Comparison of ENCODE assay signal across 8 cellular contexts in genomic region chr15:65829150-65829764, GRCh38. TPM values are rescaled to one million over a fixed set of nuclear protein-coding genes. Genes with fewer than 3 reads are reported as not detected.
DNase-seq lines count a peak whose midpoint lies in the region; ATAC-seq and TF ChIP-seq lines count a peak whose summit lies in the region.

No MANE protein-coding gene starts in this region.

- H3K79me1 ChIP-seq in IMR-90 (ENCODE audit: low read depth in 1 of 2, low read length in 2 of 2) = no peaks in the 10 kb centered on the region

- no peaks in the 10 kb centered on the region for H3K9me3 Mint-ChIP-seq in activated CD8-positive, alpha-beta T cell treated with anti-CD3 and anti-CD28 coated beads for 36 hours

- H3K36me3 ChIP-seq in IMR-90 (ENCODE audit: control insufficient read depth, insufficient read depth, low read length) = no peaks in the 10 kb centered on the region
- H3K36me3 ChIP-seq in H7 (replicated peaks; ENCODE audit: control insufficient read depth, insufficient read depth, low read length) = no peaks in the 10 kb centered on the region

- no peak overlapping the region for H3K56ac ChIP-seq in IMR-90 (ENCODE audit: extremely low read depth, insufficient read depth, low read length)

- no peak overlapping the region for H2BK120ac ChIP-seq in IMR-90 (ENCODE audit: low read depth, low read length)

- no peak overlapping the region for H2AK5ac ChIP-seq in IMR-90 (ENCODE audit: low read depth, low read length)

- intact Hi-C loops in IMR-90 (cut with micrococcal nuclease) = no loop called here
- intact Hi-C loops in activated CD8-positive, alpha-beta T cell treated with anti-CD3 and anti-CD28 coated beads for 36 hours (cut with micrococcal nuclease) = loop anchor here (5.0 kb wide), 1 partner anchor 37 kb away; the partner anchor contains the start of gene DENND4A

- dilution Hi-C loops in IMR-90 (cut with HindIII; ENCODE audit: low sequenced_read_pairs, unreplicated experiment) = no loop called here

- H4K8ac ChIP-seq in IMR-90 (ENCODE audit: low read depth in 2 of 2, low read length in 2 of 2) = no peak overlapping the region

- H4K91ac ChIP-seq in IMR-90 (ENCODE audit: insufficient read depth, low read depth, low read length) = no peak overlapping the region

- peaks cover 9% of the 10 kb centered on the region for H3K36me3 Mint-ChIP-seq in activated CD8-positive, alpha-beta T cell treated with anti-CD3 and anti-CD28 coated beads for 36 hours (ENCODE audit: low read depth)

- H3K27ac Mint-ChIP-seq in activated CD8-positive, alpha-beta T cell treated with anti-CD3 and anti-CD28 coated beads for 36 hours = peak overlapping the region; percentile 96

- peaks cover 55% of the 10 kb centered on the region for H3K4me1 Mint-ChIP-seq in activated CD8-positive, alpha-beta T cell treated with anti-CD3 and anti-CD28 coated beads for 36 hours (ENCODE audit: low read depth)

- H3K4me3 ChIP-seq in IMR-90 (ENCODE audit: insufficient read depth, low read depth, low read length) (no peak overlapping the region), H7 (ENCODE audit: insufficient read depth, low read depth, low read length) (no peak overlapping the region)

- H4K5ac ChIP-seq in IMR-90 (ENCODE audit: low read depth, low read length) = no peak overlapping the region

- H3K4ac ChIP-seq in IMR-90 (ENCODE audit: low read depth, low read length) = no peak overlapping the region

- H3K27me3 ChIP-seq in IMR-90 (ENCODE audit: control insufficient read depth, insufficient read depth, low read length) = no peaks in the 10 kb centered on the region
- no peaks in the 10 kb centered on the region for H3K27me3 ChIP-seq in H7 (ENCODE audit: control insufficient read depth, insufficient read depth, low read length)

- no peaks in the 10 kb centered on the region for H4K20me1 ChIP-seq in IMR-90 (ENCODE audit: insufficient read depth, low read length)

- H3K9me1 ChIP-seq in IMR-90 (ENCODE audit: insufficient read depth, low read length) = no peaks in the 10 kb centered on the region

- POLR2A ChIA-PET in IMR-90 (lab: Charles Lee; ENCODE audit: unreplicated experiment) = no interaction called here
- POLR2A ChIA-PET in activated CD8-positive, alpha-beta T cell treated with anti-CD3 and anti-CD28 coated beads for 36 hours (lab: Charles Lee) = interaction anchor here (0.7 to 1.2 kb wide), 5 partner anchors 11 to 81 kb away, joined by 3 to 4 read pairs (median 3); partner anchors contain the start of gene DENND4A

- no CpG with 5 or more reads among the region's 7 CpGs for WGBS in IMR-90 (ENCODE audit: extremely low coverage in 2 of 2, insufficient read length in 1 of 2), 2 experiments

- H3K4me3 Mint-ChIP-seq in activated CD8-positive, alpha-beta T cell treated with anti-CD3 and anti-CD28 coated beads for 36 hours = peak overlapping the region; percentile 9

- no TSS peak for BruUV-seq in IMR-90 (replicated peaks; lab: Mats Ljungman, UMichigan)

- H3K4me2 ChIP-seq in IMR-90 (ENCODE audit: low read depth, low read length) = no peak overlapping the region

- H3K9ac ChIP-seq in IMR-90 (ENCODE audit: low read depth, low read length) = no peak overlapping the region

- peak; percentile 42 for TF ChIP-seq CTCF in IMR-90 (conservative IDR thresholded peaks at IDR 0.05; ENCODE audit: low read depth, low read length)
- peak; percentile 76 for TF ChIP-seq CTCF in activated CD8-positive, alpha-beta T cell treated with anti-CD3 and anti-CD28 coated beads for 36 hours (IDR thresholded peaks at IDR 0.05)

- DNase-seq in NCI-H82 (lab: John Stamatoyannopoulos, UW) (peak; percentile 23), NCI-H82 treated with DMSO at 0.1 percent for 48 hours (lab: John Stamatoyannopoulos, UW; ENCODE audit: unreplicated experiment) (no peak), IMR-90 (peak; percentile 22), inferior parietal cortex (ENCODE audit: extremely low spot score) (peak; percentile 59), H7 (no peak), occipital lobe (lab: John Stamatoyannopoulos, UW) (no peak)
- DNase-seq in activated CD8-positive, alpha-beta T cell treated with anti-CD3 and anti-CD28 coated beads for 36 hours = no peak

- H2BK5ac ChIP-seq in IMR-90 (ENCODE audit: low read depth, low read length, poor library complexity, severe bottlenecking) = no peak overlapping the region

- TF ChIP-seq RAD21 in IMR-90 (IDR thresholded peaks at IDR 0.05; ENCODE audit: low read length) = peak; percentile 20; the same call in 1 of the 2 replicates

- H3K4me1 ChIP-seq in IMR-90 (ENCODE audit: control insufficient read depth, insufficient read depth, low read length) = peaks cover 4% of the 10 kb centered on the region; the same call in 1 of the 2 replicates

- no peak overlapping the region for H3K27ac ChIP-seq in IMR-90 (ENCODE audit: insufficient read depth, low read length)

- in situ Hi-C loops in IMR-90 (cut with MboI; ENCODE audit: low sequenced_read_pairs) = no loop called here

- H2BK15ac ChIP-seq in IMR-90 (ENCODE audit: low read depth, low read length) = no peak overlapping the region

- no peak overlapping the region for H3K23ac ChIP-seq in IMR-90 (ENCODE audit: low read depth, low read length)

- no peak overlapping the region for H2AFZ ChIP-seq in IMR-90 (replicated peaks; ENCODE audit: low read length, poor library complexity)

- no peak for ATAC-seq in IMR-90 (ENCODE audit: low read depth)
- ATAC-seq in activated CD8-positive, alpha-beta T cell treated with anti-CD3 and anti-CD28 coated beads for 36 hours = peak; percentile 29
- no peak for ATAC-seq in HG02852 (IDR thresholded peaks at IDR 0.05; ENCODE audit: unreplicated experiment)

- H3K18ac ChIP-seq in IMR-90 (ENCODE audit: low read depth, low read length) = no peak overlapping the region

- no peak overlapping the region for H2BK20ac ChIP-seq in IMR-90 (ENCODE audit: low read depth, low read length)

- CTCF ChIA-PET in IMR-90 (lab: Yijun Ruan, JAX) = interaction anchor here (1.2 kb wide), 1 partner anchor 14 kb away, joined by 7 read pairs; no protein-coding TSS in a partner anchor
- CTCF ChIA-PET in activated CD8-positive, alpha-beta T cell treated with anti-CD3 and anti-CD28 coated beads for 36 hours (lab: Charles Lee) = interaction anchor here (0.7 to 1.8 kb wide), 14 partner anchors 11 to 66 kb away, joined by 3 to 15 read pairs (median 5); partner anchors contain the start of gene DENND4A

- H3K9me3 ChIP-seq in IMR-90 (ENCODE audit: control insufficient read depth, insufficient read depth, low read length) = no peaks in the 10 kb centered on the region

- no peaks in the 10 kb centered on the region for H3K27me3 Mint-ChIP-seq in activated CD8-positive, alpha-beta T cell treated with anti-CD3 and anti-CD28 coated beads for 36 hours

- TF ChIP-seq POLR2A in IMR-90 (IDR thresholded peaks at IDR 0.05; ENCODE audit: low read depth, low read length) = no peak

- H2AK9ac ChIP-seq in IMR-90 (replicated peaks; ENCODE audit: low read depth, low read length, poor library complexity) = no peak overlapping the region

- no peak overlapping the region for H3K14ac ChIP-seq in IMR-90 (replicated peaks; ENCODE audit: low read depth, low read length)

TF ChIP-seq in IMR-90, 13 proteins besides CTCF, POLR2A, EP300 and RAD21:
- no peak for TF ChIP-seq CEBPB (IDR thresholded peaks at IDR 0.05; ENCODE audit: low read depth, low read length)
- TF ChIP-seq SMC3 (IDR thresholded peaks at IDR 0.05; ENCODE audit: low read depth, low read length) = peak; percentile 20; the same call in 1 of the 2 replicates

RNA-seq across cellular contexts. Expression of gene DENND4A, which starts 37.2 kb away (rescaled TPM):
- 17.7 and 18.6 TPM in 2 replicates for total RNA-seq in IMR-90 (2012; rRNA removed)
- 3.2 and 4.1 TPM in 2 replicates for polyA plus RNA-seq in IMR-90 (2012; rRNA removed)
- 0.75 and 0.77 TPM in 2 replicates for polyA plus RNA-seq in IMR-90 (2012; cell fraction: cytosol; rRNA removed)
- 0.83 and 8.7 TPM in 2 replicates for polyA plus RNA-seq in IMR-90 (2012; cell fraction: nucleus; rRNA removed; ENCODE audit: low replicate concordance)
- total RNA-seq in activated CD8-positive, alpha-beta T cell treated with anti-CD3 and anti-CD28 coated beads for 36 hours = 10 to 100 TPM; 53.1 to 54.7 TPM
- total RNA-seq in H7 (2014; rRNA removed; shearing (Covaris generic)) = 2.9 and 4.4 TPM in 2 replicates
- 76.6 TPM for total RNA-seq in occipital lobe

RNA-seq across cellular contexts. Expression of gene RAB11A, which starts 40.0 kb away (rescaled TPM):
- total RNA-seq in IMR-90 (2012; rRNA removed) (376 and 462 TPM in 2 replicates), occipital lobe (169 TPM)
- polyA plus RNA-seq in IMR-90 (2012; rRNA removed) = 299 and 341 TPM in 2 replicates
- 134 and 136 TPM in 2 replicates for polyA plus RNA-seq in IMR-90 (2012; cell fraction: cytosol; rRNA removed)
- 36.8 and 156 TPM in 2 replicates for polyA plus RNA-seq in IMR-90 (2012; cell fraction: nucleus; rRNA removed; ENCODE audit: low replicate concordance)
- 100 to 1,000 TPM; 106 to 113 TPM for total RNA-seq in activated CD8-positive, alpha-beta T cell treated with anti-CD3 and anti-CD28 coated beads for 36 hours
- 206 and 229 TPM in 2 replicates for total RNA-seq in H7 (2014; rRNA removed; shearing (Covaris generic))

Comparison
In these comparisons a context has a peak if more than half of its experiments do, and no peak if none do; other contexts are left out.
1. DNase-seq: peak in NCI-H82 (single experiment), IMR-90 (single experiment) and inferior parietal cortex (single experiment); none in NCI-H82 treated with DMSO at 0.1 percent for 48 hours (single experiment), activated CD8-positive, alpha-beta T cell treated with anti-CD3 and anti-CD28 coated beads for 36 hours (single experiment), H7 (single experiment) and occipital lobe (single experiment).